ENCODE assay signal across 17 cellular contexts in genomic region chr5:37665272-37665671, GRCh38.
DNase-seq lines count a peak whose midpoint lies in the region; ATAC-seq and TF ChIP-seq lines count a peak whose summit lies in the region.
"Had no signal": no experiment of that assay in that cellular context is flagged by ENCODE, and none has a peak within 500 bp of the region (broad histone marks: within the 10 kb centered on the region; RNA-seq: fewer than 3 reads in every experiment).

No MANE protein-coding gene starts in this region.

- no peak overlapping the region for H3K27ac Mint-ChIP-seq in activated CD4-positive, alpha-beta memory T cell treated with anti-CD3 and anti-CD28 coated beads, Interleukin-2, amount 10 ng/mL, durations not matched to agents 7 days and 5 days
- no peak overlapping the region for H3K27ac Mint-ChIP-seq in endodermal cell
- H3K27ac Mint-ChIP-seq: activated CD8-positive, alpha-beta T cell treated with anti-CD3 and anti-CD28 coated beads, Interleukin-2, amount 10 ng/mL, durations not matched to agents 7 days and 5 days; activated T-helper 2 cell treated with anti-CD3 and anti-CD28 coated beads, Interferon-gamma antibody, Interleukin-2, Interleukin-4, amounts not matched to agents 10 μg/mL and 5 μg/mL and 100 μg/mL, durations not matched to agents 14 hours and 24 hours and 36 hours; dendritic cell treated with granulocyte-macrophage colony-stimulating factor and Interleukin-4, amounts not matched to agents 40 ng/mL and 50 ng/mL, for 4 days; stimulated activated naive CD8-positive, alpha-beta T cell treated with anti-CD3 and anti-CD28 coated beads, Interleukin-15, Interleukin-2, amounts not matched to agents 100 ng/mL and 50 ng/mL, for 24 hours had no signal

- no peaks in the 10 kb centered on the region for H3K9me3 ChIP-seq in esophagus muscularis mucosa
- H3K9me3 ChIP-seq in endodermal cell (ENCODE audit: control insufficient read depth, low read length) = peaks cover 4% of the 10 kb centered on the region
- H3K9me3 ChIP-seq: BE2C, vagina had no signal

- H3K4me1 Mint-ChIP-seq in activated CD4-positive, alpha-beta memory T cell treated with anti-CD3 and anti-CD28 coated beads, Interleukin-2, amount 10 ng/mL, durations not matched to agents 7 days and 5 days = no peaks in the 10 kb centered on the region
- no peaks in the 10 kb centered on the region for H3K4me1 Mint-ChIP-seq in endodermal cell

- DNase-seq in GM04504 (ENCODE audit: low read depth) (peak; percentile 9), NCI-H446 (lab: John Stamatoyannopoulos, UW) (peak; percentile 48 to 50), esophagus muscularis mucosa (ENCODE audit: extremely low spot score) (no peak), myocyte (ENCODE audit: low read depth) (peak; percentile 37), nucleus accumbens (lab: John Stamatoyannopoulos, UW) (no peak), endodermal cell (no peak)
- DNase-seq in activated CD4-positive, alpha-beta memory T cell treated with anti-CD3 and anti-CD28 coated beads, Interleukin-2, amount 10 ng/mL, durations not matched to agents 7 days and 5 days = no peak
- DNase-seq: activated CD8-positive, alpha-beta T cell treated with anti-CD3 and anti-CD28 coated beads, Interleukin-2, amount 10 ng/mL, durations not matched to agents 7 days and 5 days; BE2C; MV-4-11; OCI-M1 had no signal

- no peak overlapping the region for H3K4me3 ChIP-seq in esophagus muscularis mucosa
- H3K4me3 ChIP-seq in endodermal cell (ENCODE audit: low read length) = no peak overlapping the region
- H3K4me3 ChIP-seq: vagina had no signal

- peaks cover 14 to 55% (median 51%) of the 10 kb centered on the region in 4 donors for H3K4me1 ChIP-seq in esophagus muscularis mucosa
- H3K4me1 ChIP-seq in endodermal cell (ENCODE audit: control insufficient read depth, insufficient read depth, low read length) = no peaks in the 10 kb centered on the region
- H3K4me1 ChIP-seq: vagina had no signal

- 43% methylated on average over 1 of the region's 1 CpG for WGBS in esophagus muscularis mucosa
- WGBS in endodermal cell (ENCODE audit: insufficient coverage in 1 of 2, insufficient read length in 1 of 2), 2 experiments = 89 to 100% methylated on average over 1 of the region's 1 CpG

- H3K9ac ChIP-seq in endodermal cell (ENCODE audit: extremely low read depth, low read length, poor library complexity, severe bottlenecking) = no peak overlapping the region

- no peaks in the 10 kb centered on the region for H3K36me3 ChIP-seq in esophagus muscularis mucosa
- no peaks in the 10 kb centered on the region for H3K36me3 ChIP-seq in endodermal cell (ENCODE audit: control insufficient read depth, insufficient read depth, low read length)
- H3K36me3 ChIP-seq: BE2C, vagina had no signal

- no peaks in the 10 kb centered on the region for H3K36me3 Mint-ChIP-seq in activated CD4-positive, alpha-beta memory T cell treated with anti-CD3 and anti-CD28 coated beads, Interleukin-2, amount 10 ng/mL, durations not matched to agents 7 days and 5 days (ENCODE audit: low read depth)
- no peaks in the 10 kb centered on the region for H3K36me3 Mint-ChIP-seq in endodermal cell (ENCODE audit: low read depth)

- H3K4me3 Mint-ChIP-seq in activated CD4-positive, alpha-beta memory T cell treated with anti-CD3 and anti-CD28 coated beads, Interleukin-2, amount 10 ng/mL, durations not matched to agents 7 days and 5 days = no peak overlapping the region
- no peak overlapping the region for H3K4me3 Mint-ChIP-seq in endodermal cell
- H3K4me3 Mint-ChIP-seq: activated CD8-positive, alpha-beta T cell treated with anti-CD3 and anti-CD28 coated beads, Interleukin-2, amount 10 ng/mL, durations not matched to agents 7 days and 5 days; dendritic cell treated with granulocyte-macrophage colony-stimulating factor and Interleukin-4, amounts not matched to agents 40 ng/mL and 50 ng/mL, for 4 days; stimulated activated naive CD8-positive, alpha-beta T cell treated with anti-CD3 and anti-CD28 coated beads, Interleukin-15, Interleukin-2, amounts not matched to agents 100 ng/mL and 50 ng/mL, for 24 hours had no signal

- TF ChIP-seq CTCF in esophagus muscularis mucosa (IDR thresholded peaks at IDR 0.05) = no peak
- no peak for TF ChIP-seq CTCF in endodermal cell (conservative IDR thresholded peaks at IDR 0.05)

- no peaks in the 10 kb centered on the region for H3K9me3 Mint-ChIP-seq in activated CD4-positive, alpha-beta memory T cell treated with anti-CD3 and anti-CD28 coated beads, Interleukin-2, amount 10 ng/mL, durations not matched to agents 7 days and 5 days
- no peaks in the 10 kb centered on the region for H3K9me3 Mint-ChIP-seq in endodermal cell
- H3K9me3 Mint-ChIP-seq: activated T-helper 2 cell treated with anti-CD3 and anti-CD28 coated beads, Interferon-gamma antibody, Interleukin-2, Interleukin-4, amounts not matched to agents 10 μg/mL and 5 μg/mL and 100 μg/mL, durations not matched to agents 14 hours and 24 hours and 36 hours; dendritic cell treated with granulocyte-macrophage colony-stimulating factor and Interleukin-4, amounts not matched to agents 40 ng/mL and 50 ng/mL, for 4 days; stimulated activated naive CD8-positive, alpha-beta T cell treated with anti-CD3 and anti-CD28 coated beads, Interleukin-15, Interleukin-2, amounts not matched to agents 100 ng/mL and 50 ng/mL, for 24 hours had no signal

- H3K27me3 ChIP-seq in esophagus muscularis mucosa (no peaks in the 10 kb centered on the region), endodermal cell (ENCODE audit: control insufficient read depth, insufficient read depth, low read length, poor library complexity, severe bottlenecking) (no peaks in the 10 kb centered on the region)
- H3K27me3 ChIP-seq: BE2C, vagina had no signal

- no peak for TF ChIP-seq POLR2A in esophagus muscularis mucosa (IDR thresholded peaks at IDR 0.05; ENCODE audit: low read depth)

- POLR2A ChIA-PET in activated CD4-positive, alpha-beta memory T cell treated with anti-CD3 and anti-CD28 coated beads, Interleukin-2, amount 10 ng/mL, durations not matched to agents 7 days and 5 days (lab: Charles Lee) = no interaction called here

- TF ChIP-seq EP300 in esophagus muscularis mucosa (IDR thresholded peaks at IDR 0.05) = no peak

- H3K27ac ChIP-seq in esophagus muscularis mucosa (replicated peaks in 1 of 4) = peak overlapping the region; percentile 54 to 61 (median 56)
- no peak overlapping the region for H3K27ac ChIP-seq in endodermal cell (ENCODE audit: low read depth, low read length)
- H3K27ac ChIP-seq: vagina, VCaP had no signal

- no peak for ATAC-seq in GM21619 (IDR thresholded peaks at IDR 0.05; ENCODE audit: unreplicated experiment)
- ATAC-seq: activated CD8-positive, alpha-beta T cell treated with anti-CD3 and anti-CD28 coated beads, Interleukin-2, amount 10 ng/mL, durations not matched to agents 7 days and 5 days had no signal

- no peaks in the 10 kb centered on the region for H3K27me3 Mint-ChIP-seq in activated CD4-positive, alpha-beta memory T cell treated with anti-CD3 and anti-CD28 coated beads, Interleukin-2, amount 10 ng/mL, durations not matched to agents 7 days and 5 days
- H3K27me3 Mint-ChIP-seq in endodermal cell (ENCODE audit: insufficient read depth) = no peaks in the 10 kb centered on the region
- H3K27me3 Mint-ChIP-seq: dendritic cell treated with granulocyte-macrophage colony-stimulating factor and Interleukin-4, amounts not matched to agents 40 ng/mL and 50 ng/mL, for 4 days; stimulated activated naive CD8-positive, alpha-beta T cell treated with anti-CD3 and anti-CD28 coated beads, Interleukin-15, Interleukin-2, amounts not matched to agents 100 ng/mL and 50 ng/mL, for 24 hours had no signal

- intact Hi-C loops in esophagus muscularis mucosa (cut with DNase I) = no loop called here

- CTCF ChIA-PET in activated CD4-positive, alpha-beta memory T cell treated with anti-CD3 and anti-CD28 coated beads, Interleukin-2, amount 10 ng/mL, durations not matched to agents 7 days and 5 days (lab: Charles Lee) = no interaction called here

Comparison
In these comparisons a context has a peak if more than half of its experiments do, and no peak if none do; other contexts are left out.
1. DNase-seq: peak in GM04504 (single experiment), NCI-H446 (2 of 2) and myocyte (single experiment); none in esophagus muscularis mucosa (single experiment), activated CD4-positive, alpha-beta memory T cell treated with anti-CD3 and anti-CD28 coated beads, Interleukin-2, amount 10 ng/mL, durations not matched to agents 7 days and 5 days (single experiment), nucleus accumbens (0 of 56) and endodermal cell (single experiment).